10 cellular contexts compared by ENCODE assay signal in genomic region chr1:243409284-243409683, GRCh38.
A peak's percentile ranks its signal among the peaks of the same experiment; 100 is the strongest.
DNase-seq lines count a peak whose midpoint lies in the region; ATAC-seq and FAIRE-seq lines count a peak whose summit lies in the region.
"Had no signal": no experiment of that assay in that cellular context is flagged by ENCODE, and none has a peak within 500 bp of the region (broad histone marks: within the 10 kb centered on the region; RNA-seq: fewer than 3 reads in every experiment).

No MANE protein-coding gene starts in this region.

- H3K4me3 ChIP-seq in effector memory CD4-positive, alpha-beta T cell (ENCODE audit: insufficient read depth, low read depth, low read length, poor library complexity, severe bottlenecking), result no peak overlapping the region

- ATAC-seq in HG02885 (IDR thresholded peaks at IDR 0.05; ENCODE audit: poor library complexity, unreplicated experiment), result peak; percentile 41

- peak; percentile 92 for FAIRE-seq in TTC549 (lab: Jason Lieb, UNC)
- FAIRE-seq: HTR-8/SVneo had no signal

- no peaks in the 10 kb centered on the region for H3K9me3 ChIP-seq in effector memory CD4-positive, alpha-beta T cell (ENCODE audit: control insufficient read depth, low read length)

- H3K27ac ChIP-seq in effector memory CD4-positive, alpha-beta T cell (ENCODE audit: insufficient read depth, low read length, poor library complexity, severe bottlenecking), result no peak overlapping the region

- intact Hi-C loops in posterior vena cava (cut with DNase I), result loop anchor here in 1 of 2 donors (10.0 kb wide), 1 partner anchor 1754 kb away; the partner anchor contains the start of gene WDR64

- no peaks in the 10 kb centered on the region for H3K4me1 ChIP-seq in effector memory CD4-positive, alpha-beta T cell (ENCODE audit: control insufficient read depth, insufficient read depth, low read length, poor library complexity, severe bottlenecking)

- H3K27me3 ChIP-seq in effector memory CD4-positive, alpha-beta T cell (replicated peaks; ENCODE audit: control insufficient read depth, insufficient read depth, low read length, poor library complexity, severe bottlenecking), result no peaks in the 10 kb centered on the region

- no peaks in the 10 kb centered on the region for H3K36me3 ChIP-seq in effector memory CD4-positive, alpha-beta T cell (ENCODE audit: control insufficient read depth, insufficient read depth, low read length)

- DNase-seq in DMS53 (lab: John Stamatoyannopoulos, UW) (peak; percentile 59), iris pigment epithelial cell (ENCODE audit: low read depth) (peak; percentile 28), posterior vena cava (ENCODE audit: low spot score) (no peak), AG08396 (ENCODE audit: low spot score) (no peak), ecto neural progenitor cell (ENCODE audit: low spot score) (no peak)
- no peak for DNase-seq in effector memory CD4-positive, alpha-beta T cell
- DNase-seq: stimulated activated CD4-positive, alpha-beta T cell treated with anti-CD3 and anti-CD28 coated beads, Interleukin-15, amount 100 ng/mL, for 24 hours had no signal

Comparison
In these comparisons a context has a peak if more than half of its experiments do, and no peak if none do; other contexts are left out.
1. DNase-seq: peak in DMS53 (single experiment) and iris pigment epithelial cell (single experiment); none in posterior vena cava (single experiment), AG08396 (single experiment), effector memory CD4-positive, alpha-beta T cell (0 of 3) and ecto neural progenitor cell (single experiment).